In the genomic region with DNA sequence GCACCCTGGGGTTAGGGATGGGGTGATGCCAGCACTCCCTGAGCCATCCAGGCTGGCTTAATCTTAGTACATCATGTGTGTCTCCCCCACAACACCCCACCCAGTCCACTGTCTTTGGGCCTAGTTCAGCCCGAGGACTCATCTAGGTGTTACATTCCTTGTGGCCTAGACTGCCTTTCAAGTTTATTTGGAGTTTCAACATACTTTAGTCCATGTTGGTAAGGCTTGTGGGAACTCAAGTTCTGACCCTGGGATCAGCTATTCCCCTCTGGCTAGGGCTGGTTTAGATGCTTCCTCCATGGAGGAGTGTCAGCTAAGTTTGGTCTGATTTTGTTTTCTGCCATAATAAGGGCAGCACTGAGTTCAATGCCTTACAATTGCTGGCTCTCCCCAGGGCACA, we compare ENCODE assay signal across 15 cellular contexts.
"Had no signal": no experiment of that assay in that cellular context is flagged by ENCODE, and none has a peak within 500 bp of the region (broad histone marks: within the 10 kb centered on the region; RNA-seq: fewer than 3 reads in every experiment).

No MANE protein-coding gene starts in this region.

- H3K27me3 Mint-ChIP-seq: activated naive CD8-positive, alpha-beta T cell treated with anti-CD3 and anti-CD28 coated beads, Interleukin-2, amount 50 U/mL, for 24 hours had no signal

- H3K27ac Mint-ChIP-seq: activated naive CD4-positive, alpha-beta T cell treated with anti-CD3 and anti-CD28 coated beads for 36 hours; activated naive CD8-positive, alpha-beta T cell treated with anti-CD3 and anti-CD28 coated beads, Interleukin-2, amount 50 U/mL, for 24 hours; activated T-helper 2 cell treated with anti-CD3 and anti-CD28 coated beads, Interferon-gamma antibody, Interleukin-2, Interleukin-4, amounts not matched to agents 10 μg/mL and 5 μg/mL and 100 μg/mL, durations not matched to agents 14 hours and 24 hours and 36 hours; mesothelial cell of epicardium had no signal

- H3K4me3 ChIP-seq: cardiac muscle cell, colonic mucosa, psoas muscle, right lobe of liver, spleen, stomach, testis had no signal

- H3K4me1 ChIP-seq: colonic mucosa, psoas muscle, right lobe of liver, spleen, stomach, testis had no signal

- H3K27ac ChIP-seq: cardiac muscle cell, colonic mucosa, psoas muscle, right lobe of liver, spleen, stomach, testis had no signal

- H3K36me3 ChIP-seq: cardiac muscle cell, colonic mucosa, right lobe of liver, spleen, stomach had no signal

- H3K9me3 ChIP-seq: colonic mucosa, right lobe of liver, testis had no signal

- FAIRE-seq: frontal cortex had no signal

- ATAC-seq: right lobe of liver had no signal

- H3K4me1 Mint-ChIP-seq: activated naive CD8-positive, alpha-beta T cell treated with anti-CD3 and anti-CD28 coated beads, Interleukin-2, amount 50 U/mL, for 24 hours; mesothelial cell of epicardium; neural crest cell had no signal

- DNase-seq: activated CD4-positive, alpha-beta T cell treated with anti-CD3 and anti-CD28 coated beads, Interleukin-2, amount 50 U/mL, for 48 hours; activated naive CD4-positive, alpha-beta T cell treated with anti-CD3 and anti-CD28 coated beads for 36 hours; activated naive CD8-positive, alpha-beta T cell treated with anti-CD3 and anti-CD28 coated beads, Interleukin-2, amount 50 U/mL, for 24 hours; colonic mucosa; head of caudate nucleus; psoas muscle; right lobe of liver; spleen; stomach; testis had no signal

- H3K4me3 Mint-ChIP-seq: activated naive CD4-positive, alpha-beta T cell treated with anti-CD3 and anti-CD28 coated beads for 36 hours; activated naive CD8-positive, alpha-beta T cell treated with anti-CD3 and anti-CD28 coated beads, Interleukin-2, amount 50 U/mL, for 24 hours; mesothelial cell of epicardium; neural crest cell had no signal

- H3K27me3 ChIP-seq: cardiac muscle cell, colonic mucosa, right lobe of liver, stomach, testis had no signal
